In the genomic region with DNA sequence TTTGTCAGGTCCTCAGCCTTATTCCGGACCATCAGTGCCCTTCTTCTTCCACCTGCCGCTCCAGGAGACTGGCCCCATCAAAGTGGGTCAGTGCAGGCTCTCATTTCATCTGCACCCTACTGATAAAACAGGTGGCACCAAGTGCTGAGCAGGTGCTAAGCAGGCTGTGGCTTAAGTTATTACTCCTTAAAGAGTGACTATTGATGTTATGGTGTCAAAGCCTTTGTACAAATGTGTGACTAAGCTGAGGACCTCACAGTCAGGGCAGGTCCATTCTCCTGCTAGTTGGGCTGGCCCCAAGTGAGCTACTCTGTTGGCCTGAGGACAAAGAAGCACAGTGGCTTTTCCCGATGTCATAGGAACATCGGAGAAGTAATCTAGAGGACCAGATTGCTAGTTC, we compare ENCODE assay signal across 21 cellular contexts. TPM values are rescaled to one million over a fixed set of nuclear protein-coding genes. Genes with fewer than 3 reads are reported as not detected.
DNase-seq lines count a peak whose midpoint lies in the region; ATAC-seq and TF ChIP-seq lines count a peak whose summit lies in the region.
"Had no signal": no experiment of that assay in that cellular context is flagged by ENCODE, and none has a peak within 500 bp of the region (broad histone marks: within the 10 kb centered on the region; RNA-seq: fewer than 3 reads in every experiment).

No MANE protein-coding gene starts in this region.

- peak overlapping the region in 5 of 6 donors; percentile 23 to 96 (median 84) for H3K27ac Mint-ChIP-seq in naive B cell
- H3K27ac Mint-ChIP-seq: CD4-positive, CD25-positive, alpha-beta regulatory T cell had no signal

- peaks cover 34 to 39% (median 36%) of the 10 kb centered on the region in 3 donors for H3K4me1 Mint-ChIP-seq in naive B cell
- H3K4me1 Mint-ChIP-seq: CD4-positive, CD25-positive, alpha-beta regulatory T cell had no signal

- TF ChIP-seq POLR2A in vagina (IDR thresholded peaks at IDR 0.05) = no peak

- H3K27me3 ChIP-seq in right cardiac atrium (ENCODE audit: control insufficient read depth, insufficient read depth) (no peaks in the 10 kb centered on the region), adipocyte (replicated peaks; ENCODE audit: control insufficient read depth, insufficient read depth, low read length) (no peaks in the 10 kb centered on the region), vagina (no peaks in the 10 kb centered on the region)
- H3K27me3 ChIP-seq: SJSA1 had no signal

- H3K4me3 ChIP-seq in right cardiac atrium (ENCODE audit: low read length) (no peak overlapping the region), adipocyte (ENCODE audit: low read length) (no peak overlapping the region), vagina (no peak overlapping the region)
- H3K4me3 ChIP-seq: lower lobe of right lung, mucosa of descending colon, prostate gland, SJSA1 had no signal

- ATAC-seq in right cardiac atrium (no peak), left ventricle myocardium superior (no peak), naive B cell (ENCODE audit: low read depth in 2 of 2) (no peak), GM21528 (IDR thresholded peaks at IDR 0.05; ENCODE audit: low FRiP score, unreplicated experiment) (no peak)
- ATAC-seq: lower lobe of right lung had no signal

- DNase-seq in right cardiac atrium (no peak), left ventricle myocardium superior (no peak), adipocyte (ENCODE audit: low read depth) (no peak), naive B cell (no peak), vagina (ENCODE audit: extremely low spot score in 2 of 2) (no peak), AML-193 (lab: John Stamatoyannopoulos, UW) (no peak)
- DNase-seq in NK-92 treated with Interleukin-12 subunit alpha and Interleukin-12 subunit beta, amount 100 ng/mL, for 24 hours (lab: John Stamatoyannopoulos, UW) = no peak
- DNase-seq: activated gamma-delta T cell; activated T-cell treated with anti-CD3 and anti-CD28 coated beads, Interleukin-2, amount 50 U/mL, for 1 hour; CD4-positive, CD25-positive, alpha-beta regulatory T cell; cortex of kidney; lower lobe of right lung; mucosa of descending colon; NCI-H1048; NCI-H2029 treated with DMSO at 0.1 percent for 48 hours; NCI-H446 treated with DMSO at 0.1 percent for 48 hours; stimulated activated CD4-positive, alpha-beta T cell treated with anti-CD3 and anti-CD28 coated beads, Interleukin-2, amount 100 ng/mL, for 48 hours had no signal

- 81% methylated on average over 4 of the region's 4 CpGs for WGBS in right cardiac atrium

- H3K9me3 Mint-ChIP-seq in naive B cell = peaks cover 0 to 2% (median 0%) of the 10 kb centered on the region in 7 donors

- no peaks in the 10 kb centered on the region for H3K27me3 Mint-ChIP-seq in naive B cell
- H3K27me3 Mint-ChIP-seq: stimulated activated memory B cell treated with anti-CD40 and anti-IgM and Interleukin-4, amounts not matched to agents 10 μg/mL and 1 μg/mL and 100 μg/mL, for 72 hours had no signal

- H3K9me3 ChIP-seq in right cardiac atrium (ENCODE audit: control insufficient read depth, low read length) (no peaks in the 10 kb centered on the region), adipocyte (ENCODE audit: control insufficient read depth, low read length) (no peaks in the 10 kb centered on the region), vagina (no peaks in the 10 kb centered on the region)
- H3K9me3 ChIP-seq: lower lobe of right lung, mucosa of descending colon, prostate gland, SJSA1 had no signal

- H3K36me3 Mint-ChIP-seq in naive B cell = peaks cover 0 to 6% of the 10 kb centered on the region in 2 donors
- H3K36me3 Mint-ChIP-seq: CD4-positive, CD25-positive, alpha-beta regulatory T cell; stimulated activated memory B cell treated with anti-CD40 and anti-IgM and Interleukin-4, amounts not matched to agents 10 μg/mL and 1 μg/mL and 100 μg/mL, for 72 hours had no signal

- no peaks in the 10 kb centered on the region for H3K36me3 ChIP-seq in adipocyte (ENCODE audit: control insufficient read depth, insufficient read depth, low read length, severe bottlenecking)
- no peaks in the 10 kb centered on the region for H3K36me3 ChIP-seq in vagina
- H3K36me3 ChIP-seq: lower lobe of right lung, prostate gland had no signal

- TF ChIP-seq CTCF in vagina (IDR thresholded peaks at IDR 0.05) = no peak

- intact Hi-C loops in right cardiac atrium (cut with DNase I) = no loop called here
- intact Hi-C loops in left ventricle myocardium superior (cut with micrococcal nuclease) = no loop called here
- intact Hi-C loops in vagina (cut with DNase I) = no loop called here

- H3K4me3 Mint-ChIP-seq in naive B cell = no peak overlapping the region
- H3K4me3 Mint-ChIP-seq: CD4-positive, CD25-positive, alpha-beta regulatory T cell had no signal

- H3K27ac ChIP-seq in right cardiac atrium (ENCODE audit: low read length) (peak overlapping the region; percentile 37), vagina (peak overlapping the region; percentile 63)
- H3K27ac ChIP-seq: lower lobe of right lung, prostate gland, SJSA1 had no signal

- peaks cover 7% of the 10 kb centered on the region for H3K4me1 ChIP-seq in right cardiac atrium (ENCODE audit: control insufficient read depth, insufficient read depth, low read length)
- H3K4me1 ChIP-seq in adipocyte (ENCODE audit: control insufficient read depth, insufficient read depth, low read length) = peaks cover 19% of the 10 kb centered on the region
- no peaks in the 10 kb centered on the region for H3K4me1 ChIP-seq in vagina
- H3K4me1 ChIP-seq: lower lobe of right lung, prostate gland had no signal

- H3K9ac ChIP-seq in adipocyte (ENCODE audit: low read length) = peak overlapping the region; percentile 79

RNA-seq across cellular contexts. Expression of a gene that starts 11.2 kb away (rescaled TPM):
- 100 to 1,000 TPM; 127 to 214 (median 137) TPM for total RNA-seq in right cardiac atrium
- 93.9 TPM for polyA plus RNA-seq in right cardiac atrium
- 118 TPM for total RNA-seq in left ventricle myocardium superior
- 1 to 10 TPM in 2 of 6 donors, under 1 TPM in 3, not detected in 1; 0.12 to 1.3 (median 0.64) TPM for polyA plus RNA-seq in naive B cell (ENCODE audit: low read depth in 6 of 6)
- 343 TPM for total RNA-seq in vagina
